Comparison of ENCODE assay signal across 22 cellular contexts in the genomic region with DNA sequence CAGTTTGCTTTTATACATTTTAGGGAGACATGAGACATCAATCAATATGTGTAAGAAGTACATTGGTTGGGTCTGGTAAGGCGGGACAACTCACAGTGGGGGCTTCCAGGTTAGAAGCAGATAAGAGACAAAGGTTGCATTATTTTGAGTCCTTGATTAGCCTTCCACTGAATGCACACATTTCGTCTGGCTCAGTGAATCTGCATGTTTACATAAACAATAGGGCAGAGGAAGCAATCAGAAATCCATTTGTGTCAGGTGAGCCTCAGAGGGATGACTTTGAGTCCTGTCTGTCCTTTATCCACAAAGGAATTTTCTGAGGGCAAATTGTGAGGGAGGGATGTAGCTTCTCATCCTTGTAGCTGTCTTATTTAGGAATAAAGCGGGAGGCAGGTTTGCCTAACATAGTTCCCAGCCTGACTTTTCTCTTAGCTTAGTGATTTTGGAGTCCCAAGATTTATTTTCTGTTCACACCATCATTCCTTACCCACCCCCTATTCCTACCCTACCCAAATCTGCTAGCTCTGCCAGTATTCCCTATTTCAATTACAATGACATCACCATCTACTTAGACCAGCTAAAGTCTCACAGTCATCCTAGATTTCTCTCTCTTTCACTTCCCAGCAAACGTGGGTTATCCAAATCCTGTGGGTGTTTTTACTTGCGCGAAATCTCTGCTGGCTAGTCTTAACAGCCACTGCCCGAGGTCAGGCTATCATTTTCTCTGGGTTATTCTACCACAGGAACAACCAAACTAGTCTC. TPM values are rescaled to one million over a fixed set of nuclear protein-coding genes. Genes with fewer than 3 reads are reported as not detected.
DNase-seq lines count a peak whose midpoint lies in the region; ATAC-seq and TF ChIP-seq lines count a peak whose summit lies in the region.
"Had no signal": no experiment of that assay in that cellular context is flagged by ENCODE, and none has a peak within 500 bp of the region (broad histone marks: within the 10 kb centered on the region; RNA-seq: fewer than 3 reads in every experiment).

No MANE protein-coding gene starts in this region.

- no peaks in the 10 kb centered on the region for H3K27me3 Mint-ChIP-seq in activated naive CD4-positive, alpha-beta T cell treated with anti-CD3 and anti-CD28 coated beads, Interleukin-2, amount 50 U/mL, for 24 hours

- H3K4me3 ChIP-seq in right lobe of liver (no peak overlapping the region), skeletal muscle satellite cell (ENCODE audit: low read length) (peak overlapping the region; percentile 14)
- H3K4me3 ChIP-seq: adrenal gland, vagina had no signal

- H3K9me3 ChIP-seq in right lobe of liver: no peaks in the 10 kb centered on the region
- H3K9me3 ChIP-seq in skeletal muscle satellite cell (replicated peaks; ENCODE audit: low read length): no peaks in the 10 kb centered on the region
- H3K9me3 ChIP-seq: adrenal gland, neutrophil, vagina had no signal

- ATAC-seq in right lobe of liver (no peak), HG02623 (IDR thresholded peaks at IDR 0.05; ENCODE audit: unreplicated experiment) (no peak)
- ATAC-seq: left ventricle myocardium superior, right cardiac atrium had no signal

- H3K4me3 Mint-ChIP-seq in activated naive CD4-positive, alpha-beta T cell treated with anti-CD3 and anti-CD28 coated beads, Interleukin-2, amount 50 U/mL, for 24 hours: peak overlapping the region; percentile 13
- H3K4me3 Mint-ChIP-seq: CD14-positive monocyte had no signal

- TF ChIP-seq CTCF in VCaP (conservative IDR thresholded peaks at IDR 0.05) (no peak), right lobe of liver (IDR thresholded peaks at IDR 0.05) (no peak), GM20000 (IDR thresholded peaks at IDR 0.05; ENCODE audit: extremely low read depth, missing control alignments) (no peak)

- H3K27me3 ChIP-seq in right lobe of liver: no peaks in the 10 kb centered on the region
- H3K27me3 ChIP-seq in skeletal muscle satellite cell (ENCODE audit: control insufficient read depth, insufficient read depth, low read length): no peaks in the 10 kb centered on the region
- H3K27me3 ChIP-seq: adrenal gland, neutrophil, vagina had no signal

- H3K4me2 ChIP-seq in skeletal muscle satellite cell (ENCODE audit: low read length): peak overlapping the region; percentile 91

- TF ChIP-seq POLR2A in right lobe of liver (IDR thresholded peaks at IDR 0.05): no peak

- H3K9me3 Mint-ChIP-seq in activated naive CD4-positive, alpha-beta T cell treated with anti-CD3 and anti-CD28 coated beads, Interleukin-2, amount 50 U/mL, for 24 hours: no peaks in the 10 kb centered on the region

- H3K36me3 ChIP-seq in right lobe of liver (no peaks in the 10 kb centered on the region), skeletal muscle satellite cell (ENCODE audit: insufficient read depth, low read length) (no peaks in the 10 kb centered on the region)
- H3K36me3 ChIP-seq: adrenal gland, neutrophil, vagina had no signal

- 72% methylated on average over 7 of the region's 7 CpGs for WGBS in right lobe of liver (ENCODE audit: insufficient coverage, low coverage, low lambda C conversion rate, missing lambda C conversion rate)

- H3K4me1 ChIP-seq in right lobe of liver: peaks cover 0 to 48% (median 12%) of the 10 kb centered on the region in 4 donors
- H3K4me1 ChIP-seq in skeletal muscle satellite cell (ENCODE audit: control insufficient read depth, insufficient read depth, low read length): peaks cover 27% of the 10 kb centered on the region

- peak overlapping the region; percentile 44 for H3K27ac Mint-ChIP-seq in activated naive CD4-positive, alpha-beta T cell treated with anti-CD3 and anti-CD28 coated beads, Interleukin-2, amount 50 U/mL, for 24 hours
- H3K27ac Mint-ChIP-seq: CD14-positive monocyte had no signal

- H3K9ac ChIP-seq in skeletal muscle satellite cell (ENCODE audit: low read depth, low read length): peak overlapping the region; percentile 7

- H3K4me1 Mint-ChIP-seq in activated naive CD4-positive, alpha-beta T cell treated with anti-CD3 and anti-CD28 coated beads, Interleukin-2, amount 50 U/mL, for 24 hours: peaks cover 67% of the 10 kb centered on the region

- H3K27ac ChIP-seq in VCaP: peak overlapping the region; percentile 90; the same call in 1 of the 2 replicates
- H3K27ac ChIP-seq in right lobe of liver: peak overlapping the region in 2 of 3 donors; percentile 20 to 93
- H3K27ac ChIP-seq: adrenal gland, neutrophil, vagina had no signal

- DNase-seq in activated naive CD4-positive, alpha-beta T cell (lab: John Stamatoyannopoulos, UW): no peak
- DNase-seq in right lobe of liver (no peak), GM20000 (ENCODE audit: low spot score) (no peak), inferior parietal cortex (ENCODE audit: extremely low spot score) (no peak)
- DNase-seq: activated CD4-positive, alpha-beta T cell treated with anti-CD3 and anti-CD28 coated beads, Interleukin-2, amount 50 U/mL, for 4 hours; activated T-cell treated with anti-CD3 and anti-CD28 coated beads, Interleukin-2, amount 50 U/mL, for 1 hour; adrenal gland; cerebellar nuclear complex; DMS79; left ventricle myocardium superior; MM.1S; NCI-H187 treated with DMSO at 0.1 percent for 48 hours; NCI-H524 treated with DMSO at 0.1 percent for 48 hours; right cardiac atrium; stimulated activated CD4-positive, alpha-beta T cell treated with anti-CD3 and anti-CD28 coated beads, Interleukin-2, amount 100 ng/mL, for 24 hours had no signal

- intact Hi-C loops in right lobe of liver (cut with DNase I): no loop called here

- H3K36me3 Mint-ChIP-seq in activated naive CD4-positive, alpha-beta T cell treated with anti-CD3 and anti-CD28 coated beads, Interleukin-2, amount 50 U/mL, for 24 hours: peaks cover 6% of the 10 kb centered on the region

RNA-seq across cellular contexts. Expression of a gene that starts 2.9 kb away (rescaled TPM):
- 100 to 1,000 TPM in 2 of 6 experiments, 10 to 100 TPM in 4; 58.9 to 126 (median 82.1) TPM for total RNA-seq in right lobe of liver
- 30.1 and 35.5 TPM in 2 replicates for total RNA-seq in skeletal muscle satellite cell (2012; rRNA removed)
